ENCODE assay signal across 30 cellular contexts in genomic region chr16:4152267-4152666, GRCh38.
"Had no signal": no experiment of that assay in that cellular context is flagged by ENCODE, and none has a peak within 500 bp of the region (broad histone marks: within the 10 kb centered on the region; RNA-seq: fewer than 3 reads in every experiment).

No MANE protein-coding gene starts in this region.

- H3K27ac Mint-ChIP-seq: activated naive CD8-positive, alpha-beta T cell treated with anti-CD3 and anti-CD28 coated beads, Interleukin-2, amount 10 ng/mL, durations not matched to agents 7 days and 5 days; effector memory CD8-positive, alpha-beta T cell; natural killer cell; T-helper 1 cell treated with Interleukin-12 subunit alpha and Interleukin-12 subunit beta and Interleukin-4 antibody, amounts not matched to agents 30 μg/mL and 1 μg/mL, for 36 hours had no signal

- H3K27ac ChIP-seq: brain microvascular endothelial cell, gastroesophageal sphincter, left lung, lower lobe of right lung, ovary, prostate gland, suprapubic skin, tibial artery, upper lobe of right lung, VCaP had no signal

- H3K36me3 ChIP-seq: brain microvascular endothelial cell, gastroesophageal sphincter, left lung, lower lobe of right lung, ovary, prostate gland, suprapubic skin, tibial artery, upper lobe of right lung had no signal

- H3K4me1 Mint-ChIP-seq: activated naive CD8-positive, alpha-beta T cell treated with anti-CD3 and anti-CD28 coated beads, Interleukin-2, amount 10 ng/mL, durations not matched to agents 7 days and 5 days; natural killer cell had no signal

- H3K4me1 ChIP-seq: gastroesophageal sphincter, left lung, lower lobe of right lung, prostate gland, suprapubic skin, tibial artery, upper lobe of right lung had no signal

- H3K4me3 ChIP-seq: gastroesophageal sphincter, left lung, lower lobe of right lung, ovary, prostate gland, suprapubic skin, tibial artery, upper lobe of right lung had no signal

- H3K36me3 Mint-ChIP-seq: activated naive CD8-positive, alpha-beta T cell treated with anti-CD3 and anti-CD28 coated beads, Interleukin-2, amount 10 ng/mL, durations not matched to agents 7 days and 5 days; natural killer cell had no signal

- H3K27me3 ChIP-seq: brain microvascular endothelial cell, gastroesophageal sphincter, left lung, ovary, suprapubic skin, tibial artery, upper lobe of right lung had no signal

- DNase-seq: activated CD4-positive, alpha-beta T cell treated with anti-CD3 and anti-CD28 coated beads for 48 hours; activated CD4-positive, alpha-beta T cell treated with anti-CD3 and anti-CD28 coated beads, Interleukin-2, amount 50 U/mL, for 48 hours; activated CD8-positive, alpha-beta memory T cell treated with anti-CD3 and anti-CD28 coated beads for 24 hours; activated effector memory CD4-positive, alpha-beta T cell treated with Interleukin-2 at 50 U/mL for 16 hours; activated naive CD4-positive, alpha-beta T cell treated with Interleukin-2 at 50 U/mL for 16 hours; activated naive CD8-positive, alpha-beta T cell treated with anti-CD3 and anti-CD28 coated beads, Interleukin-2, amount 10 ng/mL, durations not matched to agents 7 days and 5 days; amniotic stem cell; brain microvascular endothelial cell; caudate nucleus; cortex of kidney; effector memory CD8-positive, alpha-beta T cell; head of caudate nucleus; hypothalamus; kidney glomerular epithelial cell; left lung; lower lobe of right lung; mesendoderm; natural killer cell; ovary; stimulated activated CD4-positive, alpha-beta T cell treated with anti-CD3 and anti-CD28 coated beads, Interleukin-15, amount 100 ng/mL, for 24 hours; stimulated activated CD4-positive, alpha-beta T cell treated with anti-CD3 and anti-CD28 coated beads, Interleukin-2, amount 100 ng/mL, for 24 hours; stimulated activated naive CD4-positive, alpha-beta T cell; T-helper 9 cell; tibial artery; upper lobe of right lung had no signal

- H3K9me3 ChIP-seq: gastroesophageal sphincter, left lung, lower lobe of right lung, ovary, prostate gland, suprapubic skin, tibial artery, upper lobe of right lung had no signal

- H3K9me3 Mint-ChIP-seq: activated naive CD8-positive, alpha-beta T cell treated with anti-CD3 and anti-CD28 coated beads, Interleukin-2, amount 10 ng/mL, durations not matched to agents 7 days and 5 days; effector memory CD8-positive, alpha-beta T cell; natural killer cell; T-helper 1 cell treated with Interleukin-12 subunit alpha and Interleukin-12 subunit beta and Interleukin-4 antibody, amounts not matched to agents 30 μg/mL and 1 μg/mL, for 36 hours had no signal

- H3K4me3 Mint-ChIP-seq: activated naive CD8-positive, alpha-beta T cell treated with anti-CD3 and anti-CD28 coated beads, Interleukin-2, amount 10 ng/mL, durations not matched to agents 7 days and 5 days; effector memory CD8-positive, alpha-beta T cell; natural killer cell; T-helper 1 cell treated with Interleukin-12 subunit alpha and Interleukin-12 subunit beta and Interleukin-4 antibody, amounts not matched to agents 30 μg/mL and 1 μg/mL, for 36 hours had no signal
